In genomic region chr6:148747493-148748160, GRCh38 we compare ENCODE assay signal across 1 cellular context.
TF ChIP-seq lines count a peak whose summit lies in the region.

No MANE protein-coding gene starts in this region.

TF ChIP-seq in GM12878, 131 proteins besides CTCF, POLR2A, EP300 and RAD21 (continued from another document):
- TF ChIP-seq NBN (IDR thresholded peaks at IDR 0.05) = no peak
- TF ChIP-seq BCL11A (IDR thresholded peaks at IDR 0.05; ENCODE audit: low read depth, low read length) = no peak
- TF ChIP-seq RELA (IDR thresholded peaks at IDR 0.05; ENCODE audit: borderline replicate concordance, partially characterized antibody) = no peak
- no peak for TF ChIP-seq SIN3A (IDR thresholded peaks at IDR 0.05; ENCODE audit: low read depth, low read length)
- peak; percentile 85 for TF ChIP-seq SUZ12 (IDR thresholded peaks at IDR 0.05; ENCODE audit: unreplicated experiment)
- TF ChIP-seq BACH1 (IDR thresholded peaks at IDR 0.05; ENCODE audit: borderline replicate concordance) = peak; percentile 13; the same call in 1 of the 2 replicates
- no peak for TF ChIP-seq JUNB (IDR thresholded peaks at IDR 0.05)
- no peak for TF ChIP-seq NKRF (conservative IDR thresholded peaks at IDR 0.05)
- TF ChIP-seq E2F8 (IDR thresholded peaks at IDR 0.05; ENCODE audit: low read depth, partially characterized antibody) = no peak
